Comparison of ENCODE assay signal across 2 cellular contexts in genomic region chr4:74311696-74312313, GRCh38.
TF ChIP-seq lines count a peak whose summit lies in the region.

No MANE protein-coding gene starts in this region.

TF ChIP-seq in A549, 52 proteins besides CTCF, POLR2A, EP300 and RAD21 (continued from another document):
- TF ChIP-seq USF2 (IDR thresholded peaks at IDR 0.05) (no peak), BHLHE40 (IDR thresholded peaks at IDR 0.05; ENCODE audit: low read depth, low read length) (no peak)

TF ChIP-seq in HCT116, 20 proteins besides CTCF, POLR2A, EP300 and RAD21 (continued from another document):
- no peak for TF ChIP-seq EZH2phosphoT487 (IDR thresholded peaks at IDR 0.05; ENCODE audit: borderline replicate concordance)
- no peak for TF ChIP-seq REST (IDR thresholded peaks at IDR 0.05; ENCODE audit: low read depth)
- TF ChIP-seq CBX3 (IDR thresholded peaks at IDR 0.05; ENCODE audit: low read depth): no peak
- no peak for TF ChIP-seq ZFX (IDR thresholded peaks at IDR 0.05)
- no peak for TF ChIP-seq FOSL1 (IDR thresholded peaks at IDR 0.05; ENCODE audit: low read depth)
- no peak for TF ChIP-seq EZH2 (IDR thresholded peaks at IDR 0.05)
